14 cellular contexts compared by ENCODE assay signal in genomic region chr9:125815568-125815967, GRCh38.
A peak's percentile ranks its signal among the peaks of the same experiment; 100 is the strongest.
DNase-seq lines count a peak whose midpoint lies in the region; ATAC-seq, FAIRE-seq and TF ChIP-seq lines count a peak whose summit lies in the region.
"Had no signal": no experiment of that assay in that cellular context is flagged by ENCODE, and none has a peak within 500 bp of the region (broad histone marks: within the 10 kb centered on the region; RNA-seq: fewer than 3 reads in every experiment).

No MANE protein-coding gene starts in this region.

- BruUV-seq in endothelial cell of umbilical vein (replicated peaks; lab: Mats Ljungman, UMichigan), result no TSS peak

- CTCF ChIA-PET in activated naive CD4-positive, alpha-beta T cell treated with anti-CD3 and anti-CD28 coated beads for 36 hours (lab: Charles Lee), result no interaction called here
- CTCF ChIA-PET in activated naive CD4-positive, alpha-beta T cell treated with anti-CD3 and anti-CD28 coated beads, Interleukin-2, amount 10 ng/mL, durations not matched to agents 7 days and 5 days (lab: Charles Lee), result no interaction called here
- CTCF ChIA-PET in endothelial cell of umbilical vein (lab: Charles Lee), result no interaction called here

- no peaks in the 10 kb centered on the region for H3K79me2 ChIP-seq in OCI-LY1 (ENCODE audit: insufficient read depth, low read length)
- peaks cover 18% of the 10 kb centered on the region for H3K79me2 ChIP-seq in endothelial cell of umbilical vein (ENCODE audit: control insufficient read depth, insufficient read depth, low read length)

- H3K27ac Mint-ChIP-seq in activated naive CD4-positive, alpha-beta T cell treated with anti-CD3 and anti-CD28 coated beads for 36 hours, result no peak overlapping the region
- no peak overlapping the region for H3K27ac Mint-ChIP-seq in activated naive CD4-positive, alpha-beta T cell treated with anti-CD3 and anti-CD28 coated beads, Interleukin-2, amount 10 ng/mL, durations not matched to agents 7 days and 5 days
- H3K27ac Mint-ChIP-seq: activated naive CD4-positive, alpha-beta T cell treated with anti-CD3 and anti-CD28 coated beads, Interleukin-2, amount 50 U/mL, for 24 hours had no signal

- H3K36me3 Mint-ChIP-seq in activated naive CD4-positive, alpha-beta T cell treated with anti-CD3 and anti-CD28 coated beads for 36 hours (ENCODE audit: low read depth), result no peaks in the 10 kb centered on the region
- H3K36me3 Mint-ChIP-seq in activated naive CD4-positive, alpha-beta T cell treated with anti-CD3 and anti-CD28 coated beads, Interleukin-2, amount 10 ng/mL, durations not matched to agents 7 days and 5 days, result no peaks in the 10 kb centered on the region

- dilution Hi-C loops in endothelial cell of umbilical vein (cut with MboI; ENCODE audit: extremely low pct_ligation_motif_present, low sequenced_read_pairs), result no loop called here

- no peaks in the 10 kb centered on the region for H3K9me1 ChIP-seq in endothelial cell of umbilical vein (replicated peaks; ENCODE audit: control insufficient read depth, extremely low read depth, insufficient read depth, low read length)

- H3K27me3 ChIP-seq in OCI-LY1 (ENCODE audit: insufficient read depth, low read length) (no peaks in the 10 kb centered on the region), endothelial cell of umbilical vein (ENCODE audit: control insufficient read depth in 2 of 2, insufficient read depth in 2 of 2, low read length in 2 of 2) (no peaks in the 10 kb centered on the region), pancreas (no peaks in the 10 kb centered on the region)
- H3K27me3 ChIP-seq: vagina had no signal

- H3K27ac ChIP-seq in OCI-LY1 (ENCODE audit: low read depth, low read length, poor library complexity, severe bottlenecking) (peak overlapping the region; percentile 82), endothelial cell of umbilical vein (ENCODE audit: insufficient read depth, low read depth, low read length) (no peak overlapping the region), pancreas (peak overlapping the region in 1 of 4 donors; percentile 42)
- H3K27ac ChIP-seq: vagina had no signal

- H3K4me3 ChIP-seq in OCI-LY1 (ENCODE audit: low read depth, low read length, poor library complexity, severe bottlenecking) (no peak overlapping the region), endothelial cell of umbilical vein (replicated peaks in 1 of 3; ENCODE audit: insufficient read depth in 1 of 3, low read depth in 1 of 3, low read length in 3 of 3) (no peak overlapping the region), pancreas (no peak overlapping the region)
- H3K4me3 ChIP-seq: vagina had no signal

- WGBS in pancreas, 2 donors, result 73 to 81% methylated on average over 1 of the region's 1 CpG

- peak; percentile 40 for DNase-seq in activated naive CD4-positive, alpha-beta T cell treated with anti-CD3 and anti-CD28 coated beads for 36 hours
- no peak for DNase-seq in activated naive CD4-positive, alpha-beta T cell treated with anti-CD3 and anti-CD28 coated beads, Interleukin-2, amount 10 ng/mL, durations not matched to agents 7 days and 5 days
- DNase-seq in endothelial cell of umbilical vein (ENCODE audit: low read depth, low spot score) (no peak), pancreas (no peak), activated gamma-delta T cell treated with Interleukin-2 at 50 U/mL for 16 hours (no peak)
- no peak for DNase-seq in activated T-cell treated with anti-CD3 and anti-CD28 coated beads, Interleukin-2, amount 50 U/mL, for 48 hours
- DNase-seq: activated CD4-positive, alpha-beta T cell treated with anti-CD3 and anti-CD28 coated beads, Interleukin-2, amount 50 U/mL, for 48 hours; NCI-H2171 treated with DMSO at 0.1 percent for 48 hours had no signal

- H3K9me3 ChIP-seq in OCI-LY1 (ENCODE audit: low read length), result no peaks in the 10 kb centered on the region
- no peaks in the 10 kb centered on the region for H3K9me3 ChIP-seq in endothelial cell of umbilical vein (replicated peaks; ENCODE audit: control insufficient read depth, insufficient read depth, low read length)
- H3K9me3 ChIP-seq in pancreas, result no peaks in the 10 kb centered on the region
- H3K9me3 ChIP-seq: vagina had no signal

- peak overlapping the region; percentile 49 for H3K4me2 ChIP-seq in OCI-LY1 (ENCODE audit: low read length)
- H3K4me2 ChIP-seq in endothelial cell of umbilical vein (ENCODE audit: insufficient read depth, low read length), result peak overlapping the region; percentile 41

- FAIRE-seq in endothelial cell of umbilical vein (lab: Jason Lieb, UNC), result no peak
- no peak for FAIRE-seq in pancreas (lab: Jason Lieb, UNC)
- FAIRE-seq: colon, GM12891 had no signal

- H4K20me1 ChIP-seq in OCI-LY1 (ENCODE audit: insufficient read depth, low read length) (no peaks in the 10 kb centered on the region), endothelial cell of umbilical vein (replicated peaks; ENCODE audit: control insufficient read depth, extremely low read depth, insufficient read depth, low read length) (peaks cover 4% of the 10 kb centered on the region)

- TF ChIP-seq POLR2A in endothelial cell of umbilical vein (IDR thresholded peaks at IDR 0.05; ENCODE audit: low read depth, low read length), result no peak

- TF ChIP-seq CTCF in OCI-LY1 (IDR thresholded peaks at IDR 0.05; ENCODE audit: low read length), result no peak
- TF ChIP-seq CTCF in endothelial cell of umbilical vein (IDR thresholded peaks at IDR 0.05; ENCODE audit: extremely low read depth in 1 of 2, insufficient read depth in 1 of 2, low read depth in 1 of 2, low read length in 2 of 2), result no peak
- TF ChIP-seq CTCF in pancreas (IDR thresholded peaks at IDR 0.05), result no peak

- H3F3A ChIP-seq in OCI-LY1 (ENCODE audit: insufficient read depth, low read length), result 0 out of 2 replicates have a peak, but pooled peaks cover 3% of the 10 kb centered on the region

- ATAC-seq in pancreas (peak in 3 of 4 donors; percentile 21 to 59 (median 59)), HG03378 (IDR thresholded peaks at IDR 0.05; ENCODE audit: unreplicated experiment) (no peak)

- H3K4me3 Mint-ChIP-seq in activated naive CD4-positive, alpha-beta T cell treated with anti-CD3 and anti-CD28 coated beads for 36 hours, result no peak overlapping the region
- H3K4me3 Mint-ChIP-seq in activated naive CD4-positive, alpha-beta T cell treated with anti-CD3 and anti-CD28 coated beads, Interleukin-2, amount 10 ng/mL, durations not matched to agents 7 days and 5 days, result no peak overlapping the region
- H3K4me3 Mint-ChIP-seq: activated naive CD4-positive, alpha-beta T cell treated with anti-CD3 and anti-CD28 coated beads, Interleukin-2, amount 50 U/mL, for 24 hours had no signal

- no peaks in the 10 kb centered on the region for H3K4me1 Mint-ChIP-seq in activated naive CD4-positive, alpha-beta T cell treated with anti-CD3 and anti-CD28 coated beads for 36 hours (ENCODE audit: low read depth)
- H3K4me1 Mint-ChIP-seq in activated naive CD4-positive, alpha-beta T cell treated with anti-CD3 and anti-CD28 coated beads, Interleukin-2, amount 10 ng/mL, durations not matched to agents 7 days and 5 days, result no peaks in the 10 kb centered on the region

- H3K4me1 ChIP-seq in OCI-LY1 (ENCODE audit: insufficient read depth, low read length, severe bottlenecking) (peaks cover 39% of the 10 kb centered on the region), endothelial cell of umbilical vein (ENCODE audit: control insufficient read depth, extremely low read depth, insufficient read depth, low read length) (peaks cover 8% of the 10 kb centered on the region), pancreas (peaks cover 0 to 13% (median 0%) of the 10 kb centered on the region in 3 donors)
- H3K4me1 ChIP-seq: vagina had no signal

- POLR2A ChIA-PET in endothelial cell of umbilical vein (lab: Charles Lee), result no interaction called here

- no peaks in the 10 kb centered on the region for H3K27me3 Mint-ChIP-seq in activated naive CD4-positive, alpha-beta T cell treated with anti-CD3 and anti-CD28 coated beads for 36 hours (ENCODE audit: low read depth)
- H3K27me3 Mint-ChIP-seq in activated naive CD4-positive, alpha-beta T cell treated with anti-CD3 and anti-CD28 coated beads, Interleukin-2, amount 10 ng/mL, durations not matched to agents 7 days and 5 days, result no peaks in the 10 kb centered on the region
- H3K27me3 Mint-ChIP-seq: activated naive CD4-positive, alpha-beta T cell treated with anti-CD3 and anti-CD28 coated beads, Interleukin-2, amount 50 U/mL, for 24 hours had no signal

- H2AFZ ChIP-seq in OCI-LY1 (ENCODE audit: low read length) (no peak overlapping the region), endothelial cell of umbilical vein (ENCODE audit: low read depth, low read length) (no peak overlapping the region)

- H3K36me3 ChIP-seq in OCI-LY1 (ENCODE audit: insufficient read depth, low read length), result peaks cover 5% of the 10 kb centered on the region; the same call in 1 of the 2 replicates
- H3K36me3 ChIP-seq in endothelial cell of umbilical vein (ENCODE audit: control insufficient read depth in 2 of 2, extremely low read depth in 1 of 2, insufficient read depth in 2 of 2, low read length in 2 of 2), result no peaks in the 10 kb centered on the region
- H3K36me3 ChIP-seq in pancreas, result no peaks in the 10 kb centered on the region
- H3K36me3 ChIP-seq: vagina had no signal

- H3K9me3 Mint-ChIP-seq in activated naive CD4-positive, alpha-beta T cell treated with anti-CD3 and anti-CD28 coated beads for 36 hours, result no peaks in the 10 kb centered on the region
- H3K9me3 Mint-ChIP-seq in activated naive CD4-positive, alpha-beta T cell treated with anti-CD3 and anti-CD28 coated beads, Interleukin-2, amount 10 ng/mL, durations not matched to agents 7 days and 5 days, result no peaks in the 10 kb centered on the region
- H3K9me3 Mint-ChIP-seq: activated naive CD4-positive, alpha-beta T cell treated with anti-CD3 and anti-CD28 coated beads, Interleukin-2, amount 50 U/mL, for 24 hours had no signal

- H3K9me2 ChIP-seq in OCI-LY1 (ENCODE audit: low read depth, low read length), result no peaks in the 10 kb centered on the region

- intact Hi-C loops in activated naive CD4-positive, alpha-beta T cell treated with anti-CD3 and anti-CD28 coated beads for 36 hours (cut with micrococcal nuclease), result no loop called here
- intact Hi-C loops in endothelial cell of umbilical vein (cut with micrococcal nuclease), result loop anchor here (1.0 kb wide), 1 partner anchor 407 kb away; no protein-coding TSS in a partner anchor
- intact Hi-C loops in pancreas (cut with DNase I), result no loop called here

- H3K9ac ChIP-seq in OCI-LY1 (ENCODE audit: low read length) (peak overlapping the region; percentile 16; the same call in 1 of the 2 replicates), endothelial cell of umbilical vein (replicated peaks; ENCODE audit: extremely low read depth, insufficient read depth, low read length) (no peak overlapping the region)

TF ChIP-seq in endothelial cell of umbilical vein, 7 proteins besides CTCF, POLR2A, EP300 and RAD21:
- no peak for TF ChIP-seq MAX (IDR thresholded peaks at IDR 0.05; ENCODE audit: insufficient read depth, insufficient read length)
